In genomic region chr7:103307487-103308231, GRCh38 we compare ENCODE assay signal across 21 cellular contexts. TPM values are rescaled to one million over a fixed set of nuclear protein-coding genes. Genes with fewer than 3 reads are reported as not detected.
DNase-seq lines count a peak whose midpoint lies in the region; ATAC-seq, FAIRE-seq and TF ChIP-seq lines count a peak whose summit lies in the region.
"Had no signal": no experiment of that assay in that cellular context is flagged by ENCODE, and none has a peak within 500 bp of the region (broad histone marks: within the 10 kb centered on the region; RNA-seq: fewer than 3 reads in every experiment).

No MANE protein-coding gene starts in this region.

- H3K4me1 ChIP-seq in HCT116 (ENCODE audit: control insufficient read depth in 1 of 2, insufficient read depth in 2 of 2, low read length in 2 of 2), result peaks cover 5 to 15% of the 10 kb centered on the region in 2 experiments; a peak in 2 of 4 replicates
- H3K4me1 ChIP-seq in K562 (replicated peaks in 1 of 2; ENCODE audit: control insufficient read depth in 2 of 2, insufficient read depth in 2 of 2, low read length in 2 of 2), result no peaks in the 10 kb centered on the region
- H3K4me1 ChIP-seq in stomach, result peaks cover 0 to 18% (median 3%) of the 10 kb centered on the region in 4 donors
- H3K4me1 ChIP-seq: adrenal gland, foreskin keratinocyte, Peyer's patch had no signal

- intact Hi-C loops in HCT116 (cut with micrococcal nuclease), result no loop called here
- intact Hi-C loops in K562 (cut with micrococcal nuclease), result no loop called here
- intact Hi-C loops in stomach (cut with DNase I; ENCODE audit: low total_unique reads), result no loop called here

- H3K4me3 ChIP-seq in HCT116 (replicated peaks in 1 of 2; ENCODE audit: low read depth in 1 of 2, low read length in 2 of 2) (no peak overlapping the region), K562 (no peak overlapping the region), stomach (no peak overlapping the region)
- H3K4me3 ChIP-seq: adrenal gland, Peyer's patch had no signal

- TF ChIP-seq POLR2A in HCT116 (IDR thresholded peaks at IDR 0.05; ENCODE audit: borderline replicate concordance, extremely low read depth, insufficient read depth, insufficient read length), result no peak
- no peak for TF ChIP-seq POLR2A in K562 (conservative IDR thresholded peaks at IDR 0.05)
- no peak for TF ChIP-seq POLR2A in stomach (IDR thresholded peaks at IDR 0.05)

- peaks cover 9 to 35% of the 10 kb centered on the region in 2 donors for H3K36me3 Mint-ChIP-seq in activated naive CD4-positive, alpha-beta T cell treated with anti-CD3 and anti-CD28 coated beads, Interleukin-2, amount 50 U/mL, for 72 hours
- H3K36me3 Mint-ChIP-seq in stimulated activated memory B cell treated with anti-CD40 and anti-IgM and Interleukin-4, amounts not matched to agents 10 μg/mL and 1 μg/mL and 100 μg/mL, for 72 hours, result peaks cover 38% of the 10 kb centered on the region

- BruUV-seq in HCT116 (replicated peaks; lab: Mats Ljungman, UMichigan) (no TSS peak), K562 (replicated peaks; lab: Mats Ljungman, UMichigan) (no TSS peak)

- no peak overlapping the region for H3K4me3 Mint-ChIP-seq in stimulated activated memory B cell treated with anti-CD40 and anti-IgM and Interleukin-4, amounts not matched to agents 10 μg/mL and 1 μg/mL and 100 μg/mL, for 72 hours
- H3K4me3 Mint-ChIP-seq: activated B cell treated with CpG ODN at 0.5 μM for 24 hours, endodermal cell, HFFc6 had no signal

- H3K9me3 Mint-ChIP-seq in activated naive CD4-positive, alpha-beta T cell treated with anti-CD3 and anti-CD28 coated beads, Interleukin-2, amount 50 U/mL, for 72 hours, result no peaks in the 10 kb centered on the region
- H3K9me3 Mint-ChIP-seq in stimulated activated memory B cell treated with anti-CD40 and anti-IgM and Interleukin-4, amounts not matched to agents 10 μg/mL and 1 μg/mL and 100 μg/mL, for 72 hours, result no peaks in the 10 kb centered on the region
- H3K9me3 Mint-ChIP-seq: activated B cell treated with CpG ODN at 0.5 μM for 24 hours, endodermal cell, HFFc6 had no signal

- H3K4me1 Mint-ChIP-seq in stimulated activated memory B cell treated with anti-CD40 and anti-IgM and Interleukin-4, amounts not matched to agents 10 μg/mL and 1 μg/mL and 100 μg/mL, for 72 hours, result peaks cover 11% of the 10 kb centered on the region
- H3K4me1 Mint-ChIP-seq: endodermal cell had no signal

- H3K79me2 ChIP-seq in HCT116 (ENCODE audit: insufficient read depth, low read length), result peaks cover 73% of the 10 kb centered on the region
- no peaks in the 10 kb centered on the region for H3K79me2 ChIP-seq in K562 (ENCODE audit: control insufficient read depth, insufficient read depth, low read length)

- no peaks in the 10 kb centered on the region for H3K9me1 ChIP-seq in K562 (ENCODE audit: control insufficient read depth, insufficient read depth, low read length)

- in situ Hi-C loops in K562 (cut with MboI), result no loop called here

- H3K27me3 Mint-ChIP-seq in stimulated activated memory B cell treated with anti-CD40 and anti-IgM and Interleukin-4, amounts not matched to agents 10 μg/mL and 1 μg/mL and 100 μg/mL, for 72 hours, result no peaks in the 10 kb centered on the region
- H3K27me3 Mint-ChIP-seq: activated B cell treated with CpG ODN at 0.5 μM for 24 hours had no signal

- no peaks in the 10 kb centered on the region for H3K9me2 ChIP-seq in HCT116 (ENCODE audit: insufficient read depth)

- POLR2A ChIA-PET in HCT116 (lab: Charles Lee), result no interaction called here
- POLR2A ChIA-PET in K562 (lab: Yijun Ruan, JAX), result interaction anchor here (0.8 to 1.2 kb wide), 2 partner anchors 10 to 20 kb away, joined by 3 to 6 read pairs; no protein-coding TSS in a partner anchor

- TF ChIP-seq RAD21 in HCT116 (IDR thresholded peaks at IDR 0.05; ENCODE audit: low read depth), result no peak
- TF ChIP-seq RAD21 in K562 (CRISPR knock-in tag; conservative IDR thresholded peaks at IDR 0.05 in 1 of 2, IDR thresholded peaks at IDR 0.05 in 1 of 2), result peak in 1 of 2 experiments; percentile 34; a peak in 2 of 4 replicates

- CTCF ChIA-PET in HCT116 (lab: Charles Lee), result no interaction called here
- CTCF ChIA-PET in K562 (lab: Yijun Ruan, JAX; ENCODE audit: low intra/inter-chr PET ratio), result no interaction called here

- no peaks in the 10 kb centered on the region for H3K27me3 ChIP-seq in HCT116 (ENCODE audit: insufficient read depth, low read length)
- no peaks in the 10 kb centered on the region for H3K27me3 ChIP-seq in K562 (ENCODE audit: control insufficient read depth in 2 of 2, insufficient read depth in 2 of 2, low read length in 2 of 2)
- no peaks in the 10 kb centered on the region for H3K27me3 ChIP-seq in stomach
- H3K27me3 ChIP-seq: adrenal gland, foreskin keratinocyte, Peyer's patch had no signal

- RAD21 ChIA-PET in HCT116 (lab: Charles Lee; ENCODE audit: low non-redundant PET in 1 of 2, low total read pairs in 2 of 2, uncharacterized antibody in 2 of 2, unreplicated experiment in 2 of 2), result no interaction called here

- TF ChIP-seq CTCF in HCT116 (IDR thresholded peaks at IDR 0.05 in 2 of 3, conservative IDR thresholded peaks at IDR 0.05 in 1 of 3; ENCODE audit: borderline replicate concordance in 1 of 3, insufficient read depth in 1 of 3, low read depth in 2 of 3, low read length in 2 of 3) (no peak), K562 (IDR thresholded peaks at IDR 0.05 in 2 of 3, conservative IDR thresholded peaks at IDR 0.05 in 1 of 3; ENCODE audit: insufficient read depth in 2 of 3, low read depth in 1 of 3, low read length in 3 of 3) (no peak), stomach (IDR thresholded peaks at IDR 0.05) (no peak)

- peak; percentile 12 to 13 for ATAC-seq in activated naive CD4-positive, alpha-beta T cell treated with anti-CD3 and anti-CD28 coated beads, Interleukin-2, amount 50 U/mL, for 72 hours
- no peak for ATAC-seq in HCT116
- no peak for ATAC-seq in K562
- ATAC-seq in stimulated activated memory B cell treated with anti-CD40 and anti-IgM and Interleukin-4, amounts not matched to agents 10 μg/mL and 1 μg/mL and 100 μg/mL, for 72 hours, result no peak
- ATAC-seq: foreskin keratinocyte, left colon, sciatic nerve had no signal

- peaks cover 54 to 68% of the 10 kb centered on the region in 2 experiments for H3K36me3 ChIP-seq in HCT116 (ENCODE audit: control insufficient read depth in 1 of 2, insufficient read depth in 2 of 2, low read length in 2 of 2)
- H3K36me3 ChIP-seq in K562 (ENCODE audit: control insufficient read depth, insufficient read depth, low read length), result peaks cover 95% of the 10 kb centered on the region
- peaks cover 51 to 100% (median 98%) of the 10 kb centered on the region in 4 donors for H3K36me3 ChIP-seq in stomach

- 84% methylated on average over 3 of the region's 3 CpGs for WGBS in K562 (ENCODE audit: insufficient coverage, low coverage, missing lambda C conversion rate)
- 48 to 54% (median 51%) methylated on average over 3 of the region's 3 CpGs for WGBS in stomach, 5 donors

- H4K20me1 ChIP-seq in HCT116 (ENCODE audit: insufficient read depth) (peaks cover 8% of the 10 kb centered on the region; the same call in 1 of the 2 replicates), K562 (replicated peaks; ENCODE audit: control insufficient read depth, insufficient read depth, low read length) (no peaks in the 10 kb centered on the region)

- no peak for FAIRE-seq in K562 (lab: Jason Lieb, UNC)

- peak overlapping the region in 1 of 2 donors; percentile 50 for H3K27ac Mint-ChIP-seq in activated naive CD4-positive, alpha-beta T cell treated with anti-CD3 and anti-CD28 coated beads, Interleukin-2, amount 50 U/mL, for 72 hours
- peak overlapping the region; percentile 44 for H3K27ac Mint-ChIP-seq in stimulated activated memory B cell treated with anti-CD40 and anti-IgM and Interleukin-4, amounts not matched to agents 10 μg/mL and 1 μg/mL and 100 μg/mL, for 72 hours
- H3K27ac Mint-ChIP-seq: activated B cell treated with CpG ODN at 0.5 μM for 24 hours, endodermal cell, HFFc6 had no signal

- H3K9me3 ChIP-seq in HCT116 (ENCODE audit: control insufficient read depth in 1 of 2, insufficient read depth in 1 of 2, low read depth in 1 of 2, low read length in 2 of 2) (no peaks in the 10 kb centered on the region), K562 (replicated peaks; ENCODE audit: control insufficient read depth, insufficient read depth, low read depth, low read length) (no peaks in the 10 kb centered on the region), stomach (no peaks in the 10 kb centered on the region)
- H3K9me3 ChIP-seq: adrenal gland, Peyer's patch had no signal

- TF ChIP-seq EP300 in K562 (IDR thresholded peaks at IDR 0.05; ENCODE audit: low read length) (no peak), stomach (IDR thresholded peaks at IDR 0.05) (no peak)

- H3K9ac ChIP-seq in HCT116 (ENCODE audit: low read length) (no peak overlapping the region), K562 (ENCODE audit: insufficient read depth in 1 of 2, low read depth in 2 of 2, low read length in 2 of 2) (no peak overlapping the region)

- no peak for DNase-seq in activated naive CD4-positive, alpha-beta T cell treated with anti-CD3 and anti-CD28 coated beads, Interleukin-2, amount 50 U/mL, for 72 hours (ENCODE audit: low spot score in 2 of 2)
- no peak for DNase-seq in activated naive CD4-positive, alpha-beta T cell (lab: John Stamatoyannopoulos, UW)
- DNase-seq in HCT116 (ENCODE audit: low read depth, low spot score), result no peak
- no peak for DNase-seq in K562 (ENCODE audit: extremely low read depth in 1 of 4, low spot score in 3 of 4)
- no peak for DNase-seq in retina
- DNase-seq in activated CD4-positive, CD25-positive, alpha-beta regulatory T cell (lab: John Stamatoyannopoulos, UW), result no peak
- no peak for DNase-seq in stomach
- DNase-seq: activated B cell treated with CpG ODN at 0.5 μM for 24 hours; activated CD8-positive, alpha-beta memory T cell treated with anti-CD3 and anti-CD28 coated beads, Interleukin-2, amount 50 U/mL, for 4 hours; adrenal gland; Calu3; central memory CD4-positive, alpha-beta T cell; endodermal cell; foreskin keratinocyte; HFFc6; left colon; NCI-H82; occipital lobe; Peyer's patch had no signal

- H3K27ac ChIP-seq in HCT116 (ENCODE audit: low read depth, low read length), result no peak overlapping the region
- H3K27ac ChIP-seq in K562 (ENCODE audit: extremely low read depth, low read depth, low read length), result no peak overlapping the region
- peak overlapping the region in 1 of 5 donors; percentile 12 for H3K27ac ChIP-seq in stomach
- H3K27ac ChIP-seq: adrenal gland, foreskin keratinocyte, Peyer's patch had no signal

- H2AFZ ChIP-seq in HCT116 (ENCODE audit: low read depth, low read length, poor library complexity, severe bottlenecking), result no peak overlapping the region
- no peak overlapping the region for H2AFZ ChIP-seq in K562 (ENCODE audit: low read depth, low read length)

- H3K4me2 ChIP-seq in HCT116 (ENCODE audit: low read length) (no peak overlapping the region), K562 (ENCODE audit: insufficient read depth, low read length) (no peak overlapping the region)

RNA-seq across cellular contexts. Expression of gene PMPCB, which starts 10.4 kb away (rescaled TPM):
- total RNA-seq in activated naive CD4-positive, alpha-beta T cell treated with anti-CD3 and anti-CD28 coated beads, Interleukin-2, amount 50 U/mL, for 72 hours, result 10 to 100 TPM; 94.8 to 95.5 TPM
- total RNA-seq in HCT116 (2021; ENCODE audit: unreplicated experiment) (73.9 TPM), K562 (2014; rRNA removed) (58.6 and 61.2 TPM in 2 replicates), K562 (2014; rRNA removed; fragmentation: Illumina TruSeq; extraction: Trizol) (105 and 120 TPM in 2 replicates), K562 (2015; rRNA removed; fragmentation: Illumina TruSeq; extraction: Trizol) (84.4 and 92.9 TPM in 2 replicates), K562 (2021) (85.7 and 92.1 TPM in 2 replicates), stomach (10 to 100 TPM; 20.6 to 84.4 (median 46.8) TPM)
- polyA plus RNA-seq in HCT116 (2012), result 55.0 and 72.6 TPM in 2 replicates
- total RNA-seq in K562 (2011; cell fraction: chromatin; rRNA removed; ENCODE audit: low replicate concordance), result 64.6 and 120 TPM in 2 replicates
- total RNA-seq in K562 (2011; cell fraction: nucleolus; rRNA removed), result 41.2 and 44.6 TPM in 2 replicates
- total RNA-seq in K562 (2011; cell fraction: nucleoplasm; rRNA removed), result 67.7 and 74.3 TPM in 2 replicates
- polyA plus RNA-seq in K562 (2011; rRNA removed) (120 and 179 TPM in 2 replicates), K562 (2014; fragmentation: Illumina TruSeq; extraction: Trizol) (96.8 and 116 TPM in 2 replicates), K562 (2014; fragmentation: Nextera tagmentation; extraction: Ambion mirVana) (100 to 1,000 TPM; 169 to 209 TPM), K562 (2014; rRNA removed) (90.0 and 108 TPM in 2 replicates), stomach (10 to 100 TPM; 40.2 to 60.6 (median 57.4) TPM)
- polyA plus RNA-seq in K562 (2011; cell fraction: cytosol; rRNA removed), result 46.2 and 77.3 TPM in 2 replicates
- polyA plus RNA-seq in K562 (2011; cell fraction: nucleus; rRNA removed), result 143 and 238 TPM in 2 replicates
- 104 and 147 TPM in 2 replicates for polyA plus RNA-seq in K562 (2012)
- polyA minus RNA-seq in K562 (2011; rRNA and poly(A)+ RNA removed), result 60.2 and 77.9 TPM in 2 replicates
- 19.1 and 40.1 TPM in 2 replicates for polyA minus RNA-seq in K562 (2011; cell fraction: cytosol; rRNA and poly(A)+ RNA removed)
- polyA minus RNA-seq in K562 (2011; cell fraction: nucleus; rRNA and poly(A)+ RNA removed), result 22.1 and 32.7 TPM in 2 replicates

RNA-seq across cellular contexts. Expression of gene DNAJC2, which starts 36.9 kb away (rescaled TPM):
- total RNA-seq in activated naive CD4-positive, alpha-beta T cell treated with anti-CD3 and anti-CD28 coated beads, Interleukin-2, amount 50 U/mL, for 72 hours, result 10 to 100 TPM; 37.6 to 39.4 TPM
- 40.2 TPM for total RNA-seq in HCT116 (2021; ENCODE audit: unreplicated experiment)
- polyA plus RNA-seq in HCT116 (2012), result 13.2 and 18.3 TPM in 2 replicates
- total RNA-seq in K562 (2011; cell fraction: chromatin; rRNA removed; ENCODE audit: low replicate concordance), result 55.1 and 197 TPM in 2 replicates
- total RNA-seq in K562 (2011; cell fraction: nucleolus; rRNA removed), result 30.4 and 35.0 TPM in 2 replicates
- total RNA-seq in K562 (2011; cell fraction: nucleoplasm; rRNA removed), result 55.2 and 90.0 TPM in 2 replicates
- 62.5 and 64.6 TPM in 2 replicates for total RNA-seq in K562 (2014; rRNA removed)
- total RNA-seq in K562 (2014; rRNA removed; fragmentation: Illumina TruSeq; extraction: Trizol), result 134 and 141 TPM in 2 replicates
- 142 and 152 TPM in 2 replicates for total RNA-seq in K562 (2015; rRNA removed; fragmentation: Illumina TruSeq; extraction: Trizol)
- total RNA-seq in K562 (2021), result 82.9 and 92.1 TPM in 2 replicates
- polyA plus RNA-seq in K562 (2011; rRNA removed), result 65.2 and 86.9 TPM in 2 replicates
- polyA plus RNA-seq in K562 (2011; cell fraction: cytosol; rRNA removed), result 11.7 and 12.3 TPM in 2 replicates
- polyA plus RNA-seq in K562 (2011; cell fraction: nucleus; rRNA removed), result 93.5 and 113 TPM in 2 replicates
- polyA plus RNA-seq in K562 (2012), result 49.1 and 68.8 TPM in 2 replicates
- polyA plus RNA-seq in K562 (2014; fragmentation: Illumina TruSeq; extraction: Trizol), result 121 and 157 TPM in 2 replicates
- 10 to 100 TPM; 40.2 to 40.4 TPM for polyA plus RNA-seq in K562 (2014; fragmentation: Nextera tagmentation; extraction: Ambion mirVana)
- polyA plus RNA-seq in K562 (2014; rRNA removed), result 97.3 and 118 TPM in 2 replicates
- polyA minus RNA-seq in K562 (2011; rRNA and poly(A)+ RNA removed), result 52.3 and 65.5 TPM in 2 replicates
- polyA minus RNA-seq in K562 (2011; cell fraction: cytosol; rRNA and poly(A)+ RNA removed), result 13.1 and 15.6 TPM in 2 replicates
- 42.9 and 53.8 TPM in 2 replicates for polyA minus RNA-seq in K562 (2011; cell fraction: nucleus; rRNA and poly(A)+ RNA removed)
- 10 to 100 TPM in 3 of 5 donors, 1 to 10 TPM in 2; 4.1 to 27.5 (median 19.3) TPM for total RNA-seq in stomach
- polyA plus RNA-seq in stomach, result 10 to 100 TPM; 17.1 to 35.6 (median 22.7) TPM

RNA-seq across cellular contexts. Expression of gene PSMC2, which starts 39.8 kb away (rescaled TPM):
- total RNA-seq in activated naive CD4-positive, alpha-beta T cell treated with anti-CD3 and anti-CD28 coated beads, Interleukin-2, amount 50 U/mL, for 72 hours, result 100 to 1,000 TPM; 121 to 138 TPM
- 121 TPM for total RNA-seq in HCT116 (2021; ENCODE audit: unreplicated experiment)
- polyA plus RNA-seq in HCT116 (2012), result 102 and 132 TPM in 2 replicates
- 67.8 and 126 TPM in 2 replicates for total RNA-seq in K562 (2011; cell fraction: chromatin; rRNA removed; ENCODE audit: low replicate concordance)
- total RNA-seq in K562 (2011; cell fraction: nucleolus; rRNA removed), result 33.0 and 45.1 TPM in 2 replicates
- total RNA-seq in K562 (2011; cell fraction: nucleoplasm; rRNA removed), result 84.2 and 96.5 TPM in 2 replicates
- 300 and 362 TPM in 2 replicates for total RNA-seq in K562 (2014; rRNA removed)
- 511 and 556 TPM in 2 replicates for total RNA-seq in K562 (2014; rRNA removed; fragmentation: Illumina TruSeq; extraction: Trizol)
- total RNA-seq in K562 (2015; rRNA removed; fragmentation: Illumina TruSeq; extraction: Trizol), result 468 and 484 TPM in 2 replicates
- 316 and 323 TPM in 2 replicates for total RNA-seq in K562 (2021)
- polyA plus RNA-seq in K562 (2011; rRNA removed), result 247 and 465 TPM in 2 replicates
- polyA plus RNA-seq in K562 (2011; cell fraction: cytosol; rRNA removed), result 128 and 155 TPM in 2 replicates
- 85.4 and 98.2 TPM in 2 replicates for polyA plus RNA-seq in K562 (2011; cell fraction: nucleus; rRNA removed)
- polyA plus RNA-seq in K562 (2012), result 290 and 472 TPM in 2 replicates
- polyA plus RNA-seq in K562 (2014; fragmentation: Illumina TruSeq; extraction: Trizol), result 509 and 567 TPM in 2 replicates
- polyA plus RNA-seq in K562 (2014; fragmentation: Nextera tagmentation; extraction: Ambion mirVana), result 1,000 to 10,000 TPM in 1 of 2 experiments, 100 to 1,000 TPM in 1; 861 to 1,105 TPM
- polyA plus RNA-seq in K562 (2014; rRNA removed), result 383 and 534 TPM in 2 replicates
- polyA minus RNA-seq in K562 (2011; rRNA and poly(A)+ RNA removed), result 274 and 443 TPM in 2 replicates
- polyA minus RNA-seq in K562 (2011; cell fraction: cytosol; rRNA and poly(A)+ RNA removed), result 58.8 and 124 TPM in 2 replicates
- 18.4 and 35.9 TPM in 2 replicates for polyA minus RNA-seq in K562 (2011; cell fraction: nucleus; rRNA and poly(A)+ RNA removed)
- total RNA-seq in stomach, result 100 to 1,000 TPM in 1 of 5 donors, 10 to 100 TPM in 4; 23.2 to 170 (median 37.4) TPM
- polyA plus RNA-seq in stomach, result 100 to 1,000 TPM in 1 of 3 donors, 10 to 100 TPM in 2; 76.4 to 108 (median 96.7) TPM

Comparison
In these comparisons a context has a peak if more than half of its experiments do, and no peak if none do; other contexts are left out.
1. ATAC-seq: peak in activated naive CD4-positive, alpha-beta T cell treated with anti-CD3 and anti-CD28 coated beads, Interleukin-2, amount 50 U/mL, for 72 hours (2 of 2); none in HCT116 (single experiment), K562 (single experiment) and stimulated activated memory B cell treated with anti-CD40 and anti-IgM and Interleukin-4, amounts not matched to agents 10 μg/mL and 1 μg/mL and 100 μg/mL, for 72 hours (single experiment).